In genomic region chr9:132214027-132214622, GRCh38 we compare ENCODE assay signal across 9 cellular contexts. TPM values are rescaled to one million over a fixed set of nuclear protein-coding genes. Genes with fewer than 3 reads are reported as not detected.
DNase-seq lines count a peak whose midpoint lies in the region; ATAC-seq and TF ChIP-seq lines count a peak whose summit lies in the region.
"Had no signal": no experiment of that assay in that cellular context is flagged by ENCODE, and none has a peak within 500 bp of the region (broad histone marks: within the 10 kb centered on the region; RNA-seq: fewer than 3 reads in every experiment).

No MANE protein-coding gene starts in this region.

- peak; percentile 41 for DNase-seq in HFF-Myc (ENCODE audit: extremely low read depth, low read depth)
- DNase-seq in SJCRH30, result peak; percentile 86 to 88
- peak; percentile 43 for DNase-seq in glutamatergic neuron
- peak; percentile 22 for DNase-seq in progenitor cell of endocrine pancreas (ENCODE audit: low spot score, unreplicated experiment)
- no peak for DNase-seq in stimulated activated naive B cell treated with anti-CD40 and anti-IgM and Interleukin-4, amounts not matched to agents 10 μg/mL and 1 μg/mL and 100 μg/mL, for 72 hours
- DNase-seq in erythroblast (lab: John Stamatoyannopoulos, UW), result no peak

- peaks cover 14% of the 10 kb centered on the region for H3K4me1 Mint-ChIP-seq in glutamatergic neuron (ENCODE audit: low read depth, unreplicated experiment)
- H3K4me1 Mint-ChIP-seq in progenitor cell of endocrine pancreas (ENCODE audit: low read depth), result no peaks in the 10 kb centered on the region
- H3K4me1 Mint-ChIP-seq in stimulated activated naive B cell treated with anti-CD40 and anti-IgM and Interleukin-4, amounts not matched to agents 10 μg/mL and 1 μg/mL and 100 μg/mL, for 72 hours, result peaks cover 0 to 2% of the 10 kb centered on the region in 2 donors

- H3K27ac Mint-ChIP-seq in glutamatergic neuron (ENCODE audit: unreplicated experiment) (no peak overlapping the region), progenitor cell of endocrine pancreas (peak overlapping the region; percentile 59)
- no peak overlapping the region for H3K27ac Mint-ChIP-seq in stimulated activated naive B cell treated with anti-CD40 and anti-IgM and Interleukin-4, amounts not matched to agents 10 μg/mL and 1 μg/mL and 100 μg/mL, for 72 hours

- no peak for ATAC-seq in stimulated activated naive B cell treated with anti-CD40 and anti-IgM and Interleukin-4, amounts not matched to agents 10 μg/mL and 1 μg/mL and 100 μg/mL, for 72 hours (replicated peaks)
- ATAC-seq in GM21786 (IDR thresholded peaks at IDR 0.05; ENCODE audit: unreplicated experiment) (no peak), GM21529 (IDR thresholded peaks at IDR 0.05; ENCODE audit: unreplicated experiment) (no peak)

- peaks cover 4% of the 10 kb centered on the region for H3K9me3 Mint-ChIP-seq in glutamatergic neuron (ENCODE audit: unreplicated experiment)
- no peaks in the 10 kb centered on the region for H3K9me3 Mint-ChIP-seq in progenitor cell of endocrine pancreas (ENCODE audit: low read depth)
- H3K9me3 Mint-ChIP-seq in stimulated activated naive B cell treated with anti-CD40 and anti-IgM and Interleukin-4, amounts not matched to agents 10 μg/mL and 1 μg/mL and 100 μg/mL, for 72 hours, result no peaks in the 10 kb centered on the region

- no peaks in the 10 kb centered on the region for H3K36me3 ChIP-seq in SJCRH30

- H3K4me3 ChIP-seq in HFF-Myc (replicated peaks; ENCODE audit: low read depth, low read length) (no peak overlapping the region), SJCRH30 (peak overlapping the region; percentile 34)
- H3K4me3 ChIP-seq: skin epidermis had no signal

- peaks cover 7% of the 10 kb centered on the region for H3K27me3 Mint-ChIP-seq in glutamatergic neuron (ENCODE audit: unreplicated experiment)
- H3K27me3 Mint-ChIP-seq in progenitor cell of endocrine pancreas, result peaks cover 16% of the 10 kb centered on the region
- H3K27me3 Mint-ChIP-seq in stimulated activated naive B cell treated with anti-CD40 and anti-IgM and Interleukin-4, amounts not matched to agents 10 μg/mL and 1 μg/mL and 100 μg/mL, for 72 hours, result peaks cover 11 to 13% of the 10 kb centered on the region in 2 donors

- H3K4me3 Mint-ChIP-seq in glutamatergic neuron (ENCODE audit: unreplicated experiment) (no peak overlapping the region), progenitor cell of endocrine pancreas (ENCODE audit: low read depth) (no peak overlapping the region)
- H3K4me3 Mint-ChIP-seq in stimulated activated naive B cell treated with anti-CD40 and anti-IgM and Interleukin-4, amounts not matched to agents 10 μg/mL and 1 μg/mL and 100 μg/mL, for 72 hours, result no peak overlapping the region

- H3K27ac ChIP-seq in SJCRH30, result peak overlapping the region; percentile 33
- H3K27ac ChIP-seq: skin epidermis had no signal

- no peak for TF ChIP-seq POLR2A in erythroblast (IDR thresholded peaks at IDR 0.05; ENCODE audit: low read length)

- no peaks in the 10 kb centered on the region for H3K9me3 ChIP-seq in SJCRH30 (replicated peaks)

- peaks cover 12% of the 10 kb centered on the region for H3K4me1 ChIP-seq in SJCRH30

- H3K36me3 Mint-ChIP-seq in glutamatergic neuron (ENCODE audit: unreplicated experiment), result peaks cover 4% of the 10 kb centered on the region
- H3K36me3 Mint-ChIP-seq in progenitor cell of endocrine pancreas (ENCODE audit: insufficient read depth), result no peaks in the 10 kb centered on the region
- H3K36me3 Mint-ChIP-seq in stimulated activated naive B cell treated with anti-CD40 and anti-IgM and Interleukin-4, amounts not matched to agents 10 μg/mL and 1 μg/mL and 100 μg/mL, for 72 hours, result no peaks in the 10 kb centered on the region

- TF ChIP-seq CTCF in HFF-Myc (IDR thresholded peaks at IDR 0.05; ENCODE audit: low read depth, low read length, missing control alignments) (no peak), glutamatergic neuron (IDR thresholded peaks at IDR 0.05; ENCODE audit: partially characterized antibody, unreplicated experiment) (no peak), progenitor cell of endocrine pancreas (IDR thresholded peaks at IDR 0.05; ENCODE audit: unreplicated experiment) (peak; percentile 29)

- peaks cover 6% of the 10 kb centered on the region; the same call in 1 of the 2 replicates for H3K27me3 ChIP-seq in SJCRH30

RNA-seq across cellular contexts. Expression of gene NTNG2, which starts 52.3 kb away (rescaled TPM):
- 0.15 and 0.26 TPM in 2 replicates for total RNA-seq in SJCRH30 (2014; rRNA removed; shearing (Covaris generic))
- 43.7 TPM for total RNA-seq in glutamatergic neuron (ENCODE audit: unreplicated experiment)
- 2.4 TPM in 2 replicates for total RNA-seq in progenitor cell of endocrine pancreas

Comparison
In these comparisons a context has a peak if more than half of its experiments do, and no peak if none do; other contexts are left out.
1. DNase-seq: peak in HFF-Myc (single experiment), SJCRH30 (2 of 2), glutamatergic neuron (single experiment) and progenitor cell of endocrine pancreas (single experiment); none in stimulated activated naive B cell treated with anti-CD40 and anti-IgM and Interleukin-4, amounts not matched to agents 10 μg/mL and 1 μg/mL and 100 μg/mL, for 72 hours (single experiment) and erythroblast (0 of 2).
2. RNA of gene NTNG2, which starts 52.3 kb away (total RNA-seq): 43.7 TPM in glutamatergic neuron (single experiment); 2.4 TPM in progenitor cell of endocrine pancreas and 0.15 to 0.26 TPM in SJCRH30; every median in the first group is over 10 times any median in the second.